ENCODE assay signal across 18 cellular contexts in the genomic region with DNA sequence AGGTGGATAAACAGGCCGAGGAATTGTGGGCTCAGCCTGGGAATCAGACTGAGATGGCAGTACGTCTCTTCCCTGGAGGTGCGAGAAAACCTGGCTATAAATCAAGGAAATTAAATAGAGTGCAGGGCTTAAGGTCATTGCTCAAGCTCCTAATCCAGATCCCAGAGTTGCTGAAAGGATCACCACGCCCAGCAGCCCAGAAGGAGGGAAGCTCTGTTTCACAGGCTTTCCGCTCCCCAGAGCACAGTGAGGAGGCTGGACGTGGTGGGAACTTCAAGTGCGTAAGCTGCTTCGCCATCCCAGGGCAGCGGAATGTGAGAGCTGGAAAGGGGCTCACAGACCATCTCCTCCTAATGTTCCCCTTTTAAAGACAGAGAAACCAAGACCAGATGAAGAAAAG.
A peak's percentile ranks its signal among the peaks of the same experiment; 100 is the strongest.
DNase-seq lines count a peak whose midpoint lies in the region; ATAC-seq, FAIRE-seq and TF ChIP-seq lines count a peak whose summit lies in the region.
"Had no signal": no experiment of that assay in that cellular context is flagged by ENCODE, and none has a peak within 500 bp of the region (broad histone marks: within the 10 kb centered on the region; RNA-seq: fewer than 3 reads in every experiment).

No MANE protein-coding gene starts in this region.

- H2BK120ac ChIP-seq in mesenchymal stem cell (ENCODE audit: low read depth, low read length): no peak overlapping the region

- intact Hi-C loops in heart right ventricle (cut with DNase I): loop anchor here in 3 of 10 donors (5.0 to 10.0 kb wide), 3 partner anchors 321 to 653 kb away; a partner anchor contains a TSS

- H4K91ac ChIP-seq in mesenchymal stem cell (ENCODE audit: low read length): no peak overlapping the region

- POLR2A ChIA-PET in A549 (lab: Yijun Ruan, JAX): interaction anchor here (0.6 kb wide), 1 partner anchor 48 kb away, joined by 3 read pairs; no protein-coding TSS in a partner anchor

- peak overlapping the region; percentile 41 for H3K9ac ChIP-seq in mesenchymal stem cell (ENCODE audit: low read length)
- H3K9ac ChIP-seq: BLaER1 had no signal

- H3K36me3 ChIP-seq in heart right ventricle (no peaks in the 10 kb centered on the region), mesenchymal stem cell (ENCODE audit: control insufficient read depth in 1 of 2, insufficient read depth in 2 of 2, low read depth in 1 of 2, low read length in 2 of 2) (no peaks in the 10 kb centered on the region)
- H3K36me3 ChIP-seq: BLaER1 had no signal

- WGBS in A549 (ENCODE audit: missing lambda C conversion rate): 78% methylated on average over 9 of the region's 9 CpGs
- 76 to 81% methylated on average over 9 of the region's 9 CpGs for WGBS in heart right ventricle, 2 donors
- WGBS in mesenchymal stem cell: 86% methylated on average over 6 of the region's 9 CpGs

- H3K4me2 ChIP-seq in A549: no peak overlapping the region
- H3K4me2 ChIP-seq in mesenchymal stem cell (ENCODE audit: low read length, poor library complexity, severe bottlenecking): no peak overlapping the region
- H3K4me2 ChIP-seq: BLaER1 had no signal

- no peak overlapping the region for H2BK12ac ChIP-seq in mesenchymal stem cell (ENCODE audit: low read length in 2 of 2)

- H3K4me3 ChIP-seq in A549: no peak overlapping the region
- H3K4me3 ChIP-seq in heart right ventricle: peak overlapping the region in 5 of 10 donors; percentile 9 to 38 (median 21)
- peak overlapping the region in 1 of 2 experiments; percentile 27 for H3K4me3 ChIP-seq in mesenchymal stem cell (ENCODE audit: insufficient read depth in 1 of 2, low read depth in 1 of 2, low read length in 2 of 2)
- H3K4me3 ChIP-seq: BLaER1, K562 had no signal

- no peaks in the 10 kb centered on the region for H3K79me1 ChIP-seq in mesenchymal stem cell (replicated peaks; ENCODE audit: low read length, poor library complexity, severe bottlenecking)

- no peak overlapping the region for H2BK15ac ChIP-seq in mesenchymal stem cell (ENCODE audit: low read depth, poor library complexity, severe bottlenecking)

- FAIRE-seq in A549 (lab: Jason Lieb, UNC): no peak
- FAIRE-seq: D721Med, K562 had no signal

- no peak overlapping the region for H3K4ac ChIP-seq in mesenchymal stem cell (ENCODE audit: low read depth in 1 of 2, low read length in 2 of 2)

- no peak overlapping the region for H2AK5ac ChIP-seq in mesenchymal stem cell (ENCODE audit: low read length, severe bottlenecking)

- H3K27me3 ChIP-seq in heart right ventricle: peaks cover 0 to 3% (median 0%) of the 10 kb centered on the region in 7 donors
- peaks cover 0 to 10% of the 10 kb centered on the region in 2 experiments for H3K27me3 ChIP-seq in mesenchymal stem cell (ENCODE audit: control insufficient read depth in 1 of 2, insufficient read depth in 1 of 2, low read length in 2 of 2)
- H3K27me3 ChIP-seq: BLaER1 had no signal

- TF ChIP-seq EP300 in A549 (IDR thresholded peaks at IDR 0.05): no peak

- no peak for ATAC-seq in A549
- peak; percentile 65 to 80 (median 71) for ATAC-seq in heart right ventricle
- no peak for ATAC-seq in HG03457 (IDR thresholded peaks at IDR 0.05; ENCODE audit: unreplicated experiment)
- ATAC-seq in HG02623 (IDR thresholded peaks at IDR 0.05; ENCODE audit: unreplicated experiment): no peak
- ATAC-seq: CD8-positive, alpha-beta T cell; K562 had no signal

- no peak overlapping the region for H3K14ac ChIP-seq in mesenchymal stem cell (ENCODE audit: low read length in 2 of 2)

- H3K27ac ChIP-seq in A549: peak overlapping the region; percentile 15 to 43; a peak in 2 of 6 replicates
- peak overlapping the region in 8 of 10 donors; percentile 18 to 75 (median 52) for H3K27ac ChIP-seq in heart right ventricle
- no peak overlapping the region for H3K27ac ChIP-seq in mesenchymal stem cell (ENCODE audit: low read length, poor library complexity, severe bottlenecking)
- H3K27ac ChIP-seq: BLaER1 had no signal

- H3K4me1 ChIP-seq in A549: peaks cover 19% of the 10 kb centered on the region
- peaks cover 0 to 42% (median 7%) of the 10 kb centered on the region in 9 donors for H3K4me1 ChIP-seq in heart right ventricle
- peaks cover 6% of the 10 kb centered on the region for H3K4me1 ChIP-seq in mesenchymal stem cell (ENCODE audit: control insufficient read depth, insufficient read depth, low read depth, low read length)
- H3K4me1 ChIP-seq: BLaER1 had no signal

- H4K8ac ChIP-seq in mesenchymal stem cell (ENCODE audit: low read length): no peak overlapping the region

- no peaks in the 10 kb centered on the region for H3K9me3 ChIP-seq in A549
- H3K9me3 ChIP-seq in heart right ventricle: peaks cover 0 to 6% (median 0%) of the 10 kb centered on the region in 11 donors
- H3K9me3 ChIP-seq in mesenchymal stem cell (ENCODE audit: control insufficient read depth, low read length): no peaks in the 10 kb centered on the region
- H3K9me3 ChIP-seq: BLaER1 had no signal

- CTCF ChIA-PET in A549 (lab: Yijun Ruan, JAX): interaction anchor here (1.0 to 1.3 kb wide), 3 partner anchors 31 to 651 kb away, joined by 3 to 5 read pairs (median 3); no protein-coding TSS in a partner anchor

- H2AFZ ChIP-seq in mesenchymal stem cell (ENCODE audit: low read depth, low read length): no peak overlapping the region

- no peak for TF ChIP-seq POLR2A in A549 (IDR thresholded peaks at IDR 0.05; ENCODE audit: low read length)

- DNase-seq in A549 (ENCODE audit: low read depth in 1 of 2, low spot score in 1 of 2) (no peak), NCI-H82 treated with DMSO at 0.1 percent for 48 hours (lab: John Stamatoyannopoulos, UW; ENCODE audit: unreplicated experiment) (peak; percentile 72), heart right ventricle (peak; percentile 42 to 54), mesenchymal stem cell (no peak), NCI-H128 (lab: John Stamatoyannopoulos, UW; ENCODE audit: unreplicated experiment) (no peak)
- DNase-seq in activated effector memory CD4-positive, alpha-beta T cell treated with anti-CD3 and anti-CD28 coated beads, Interleukin-2, amount 50 U/mL, for 16 hours: no peak
- DNase-seq: 8988T; CD8-positive, alpha-beta T cell; NCI-H1417 treated with DMSO at 0.1 percent for 48 hours; NCI-H1930; NCI-H2171; NCI-H446; NCI-H69 had no signal

- no peak overlapping the region for H2BK5ac ChIP-seq in mesenchymal stem cell (ENCODE audit: low read depth, low read length, poor library complexity, severe bottlenecking)

- no peak overlapping the region for H3K18ac ChIP-seq in mesenchymal stem cell (ENCODE audit: low read depth in 1 of 2, low read length in 2 of 2)

- no peak for TF ChIP-seq RAD21 in A549 (conservative IDR thresholded peaks at IDR 0.05 in 1 of 2, IDR thresholded peaks at IDR 0.05 in 1 of 2)

- H3K23ac ChIP-seq in mesenchymal stem cell (ENCODE audit: low read length in 2 of 2): no peak overlapping the region

- no peak for TF ChIP-seq CTCF in A549 (IDR thresholded peaks at IDR 0.05)
- no peak for TF ChIP-seq CTCF in heart right ventricle (IDR thresholded peaks at IDR 0.05)

TF ChIP-seq in A549, 52 proteins besides CTCF, POLR2A, EP300 and RAD21:
- TF ChIP-seq FOSL2 (IDR thresholded peaks at IDR 0.05) (no peak), FOSL2 (CRISPR knock-in tag; IDR thresholded peaks at IDR 0.05) (no peak), ZFP36 (IDR thresholded peaks at IDR 0.05; ENCODE audit: borderline replicate concordance, partially characterized antibody) (no peak), HOXB5 (CRISPR knock-in tag; IDR thresholded peaks at IDR 0.05) (no peak), RFX5 (IDR thresholded peaks at IDR 0.05) (no peak), TP53 (CRISPR knock-in tag; IDR thresholded peaks at IDR 0.05) (no peak), NPAS2 (CRISPR knock-in tag; IDR thresholded peaks at IDR 0.05; ENCODE audit: borderline replicate concordance) (no peak), MYC (IDR thresholded peaks at IDR 0.05; ENCODE audit: borderline replicate concordance, low read length) (no peak), RNF2 (IDR thresholded peaks at IDR 0.05; ENCODE audit: borderline replicate concordance, low read depth) (no peak), CBX8 (IDR thresholded peaks at IDR 0.05) (no peak), RCOR1 (IDR thresholded peaks at IDR 0.05; ENCODE audit: low read depth, low read length) (no peak), SREBF2 (IDR thresholded peaks at IDR 0.05) (no peak), ZNF302 (CRISPR knock-in tag; IDR thresholded peaks at IDR 0.05) (no peak), ZC3H11A (IDR thresholded peaks at IDR 0.05) (no peak), PHF8 (IDR thresholded peaks at IDR 0.05; ENCODE audit: borderline replicate concordance, low read depth) (no peak), NFE2L2 (conservative IDR thresholded peaks at IDR 0.05; ENCODE audit: low read length) (no peak), TFCP2L1 (CRISPR knock-in tag; IDR thresholded peaks at IDR 0.05) (no peak), GATA3 (IDR thresholded peaks at IDR 0.05; ENCODE audit: borderline replicate concordance) (no peak), NR3C1 (IDR thresholded peaks at IDR 0.05) (no peak)
- TF ChIP-seq, protein P1, sequence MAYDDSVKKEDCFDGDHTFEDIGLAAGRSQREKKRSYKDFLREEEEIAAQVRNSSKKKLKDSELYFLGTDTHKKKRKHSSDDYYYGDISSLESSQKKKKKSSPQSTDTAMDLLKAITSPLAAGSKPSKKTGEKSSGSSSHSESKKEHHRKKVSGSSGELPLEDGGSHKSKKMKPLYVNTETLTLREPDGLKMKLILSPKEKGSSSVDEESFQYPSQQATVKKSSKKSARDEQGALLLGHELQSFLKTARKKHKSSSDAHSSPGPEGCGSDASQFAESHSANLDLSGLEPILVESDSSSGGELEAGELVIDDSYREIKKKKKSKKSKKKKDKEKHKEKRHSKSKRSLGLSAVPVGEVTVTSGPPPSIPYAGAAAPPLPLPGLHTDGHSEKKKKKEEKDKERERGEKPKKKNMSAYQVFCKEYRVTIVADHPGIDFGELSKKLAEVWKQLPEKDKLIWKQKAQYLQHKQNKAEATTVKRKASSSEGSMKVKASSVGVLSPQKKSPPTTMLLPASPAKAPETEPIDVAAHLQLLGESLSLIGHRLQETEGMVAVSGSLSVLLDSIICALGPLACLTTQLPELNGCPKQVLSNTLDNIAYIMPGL (CRISPR knock-in tag; IDR thresholded peaks at IDR 0.05; ENCODE audit: borderline replicate concordance): no peak
- TF ChIP-seq, protein P2, sequence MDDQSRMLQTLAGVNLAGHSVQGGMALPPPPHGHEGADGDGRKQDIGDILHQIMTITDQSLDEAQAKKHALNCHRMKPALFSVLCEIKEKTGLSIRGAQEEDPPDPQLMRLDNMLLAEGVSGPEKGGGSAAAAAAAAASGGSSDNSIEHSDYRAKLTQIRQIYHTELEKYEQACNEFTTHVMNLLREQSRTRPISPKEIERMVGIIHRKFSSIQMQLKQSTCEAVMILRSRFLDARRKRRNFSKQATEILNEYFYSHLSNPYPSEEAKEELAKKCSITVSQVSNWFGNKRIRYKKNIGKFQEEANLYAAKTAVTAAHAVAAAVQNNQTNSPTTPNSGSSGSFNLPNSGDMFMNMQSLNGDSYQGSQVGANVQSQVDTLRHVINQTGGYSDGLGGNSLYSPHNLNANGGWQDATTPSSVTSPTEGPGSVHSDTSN (IDR thresholded peaks at IDR 0.05): no peak

Comparison
In these comparisons a context has a peak if more than half of its experiments do, and no peak if none do; other contexts are left out.
1. ATAC-seq: peak in heart right ventricle (8 of 8); none in A549 (0 of 2), HG03457 (single experiment) and HG02623 (single experiment).
2. DNase-seq: peak in NCI-H82 treated with DMSO at 0.1 percent for 48 hours (single experiment) and heart right ventricle (2 of 2); none in A549 (0 of 2), mesenchymal stem cell (single experiment), NCI-H128 (single experiment) and activated effector memory CD4-positive, alpha-beta T cell treated with anti-CD3 and anti-CD28 coated beads, Interleukin-2, amount 50 U/mL, for 16 hours (single experiment).